Comparison of ENCODE assay signal across 8 cellular contexts in the genomic region with DNA sequence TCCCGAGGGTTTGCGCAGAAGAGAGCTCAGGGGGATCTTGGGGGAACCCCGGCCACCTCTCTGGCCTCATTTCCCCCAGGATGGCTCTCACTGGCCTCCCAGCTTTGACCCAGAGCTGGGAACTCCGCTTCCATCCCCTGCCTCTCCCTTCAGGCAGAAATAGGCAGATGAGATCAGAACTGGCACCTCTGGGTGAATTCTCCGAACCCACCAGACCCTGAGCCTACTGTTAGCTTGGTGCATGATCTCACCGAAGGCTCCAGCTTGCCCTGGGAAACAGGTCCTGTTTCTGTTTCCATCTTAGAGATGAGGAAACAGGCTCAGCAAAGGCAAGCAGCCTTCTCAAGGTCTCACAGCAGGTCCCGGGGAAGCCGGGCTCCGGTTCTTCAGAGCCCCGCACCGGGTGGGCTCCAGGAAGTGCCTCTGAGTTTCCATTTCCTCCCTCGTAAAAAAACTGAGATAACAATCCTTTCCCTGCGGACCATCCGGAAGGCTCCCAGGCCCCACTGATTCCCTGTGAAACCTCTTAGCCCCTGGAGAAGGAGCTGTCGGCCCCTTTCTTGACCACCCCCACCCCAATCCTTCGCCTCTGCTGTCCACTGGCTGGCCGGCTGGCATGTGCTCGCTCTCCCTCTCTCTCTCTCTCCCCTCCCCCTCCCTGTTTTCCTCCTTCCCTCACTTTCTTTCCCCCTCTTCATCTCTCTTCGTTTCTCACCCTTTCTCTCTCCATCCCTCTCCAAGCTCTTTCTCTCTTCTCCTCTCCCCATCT. TPM values are rescaled to one million over a fixed set of nuclear protein-coding genes. Genes with fewer than 3 reads are reported as not detected.
A peak's percentile ranks its signal among the peaks of the same experiment; 100 is the strongest.
DNase-seq lines count a peak whose midpoint lies in the region; ATAC-seq, FAIRE-seq and TF ChIP-seq lines count a peak whose summit lies in the region.

No MANE protein-coding gene starts in this region.

- peak overlapping the region; percentile 92 for H3K27ac Mint-ChIP-seq in GM23338

- peak overlapping the region; percentile 96 for H3K4me3 Mint-ChIP-seq in GM23338

- H3K9me3 Mint-ChIP-seq in GM23338: peaks cover 3% of the 10 kb centered on the region; the same call in 2 of the 3 replicates

- no peaks in the 10 kb centered on the region for H3K36me3 ChIP-seq in GM23338 (ENCODE audit: insufficient read depth)

- peak overlapping the region; percentile 100 for H3K27ac ChIP-seq in GM23338 (ENCODE audit: low read depth)

- peaks cover 7% of the 10 kb centered on the region; the same call in 1 of the 2 replicates for H3K27me3 ChIP-seq in GM23338 (ENCODE audit: insufficient read depth)

- peak overlapping the region; percentile 99 for H3K4me3 ChIP-seq in GM23338

- FAIRE-seq in urothelium cell line (lab: Jason Lieb, UNC): no peak

- peak overlapping the region; percentile 100 for H3K4me2 ChIP-seq in GM23338

- H4K20me1 ChIP-seq in GM23338 (replicated peaks; ENCODE audit: insufficient read depth): peaks cover 31% of the 10 kb centered on the region

- DNase-seq in GM23338 (ENCODE audit: low spot score) (peak; percentile 87), glomerular endothelial cell (ENCODE audit: extremely low read depth, low read depth, low spot score) (peak; percentile 44), renal cortical epithelial cell (ENCODE audit: low read depth) (peak; percentile 64), urothelium cell line (ENCODE audit: low spot score) (no peak), NCI-H748 (lab: John Stamatoyannopoulos, UW; ENCODE audit: unreplicated experiment) (no peak), posterior vena cava (ENCODE audit: low spot score) (no peak), NCI-H524 (lab: John Stamatoyannopoulos, UW) (no peak)

- no peak overlapping the region for H2AFZ ChIP-seq in GM23338

- H3K9me2 ChIP-seq in GM23338 (ENCODE audit: insufficient read depth): no peaks in the 10 kb centered on the region

- ATAC-seq in GM23338: 0 out of 3 replicates have a peak, but pooled peaks have one; percentile 0
- ATAC-seq in SK-N-SH treated with all-trans-retinoic acid at 6 μM for 48 hours: peak; percentile 3

- H3F3A ChIP-seq in GM23338 (replicated peaks; ENCODE audit: low read depth): peaks cover 25% of the 10 kb centered on the region

- H3K4me1 ChIP-seq in GM23338 (ENCODE audit: insufficient read depth): peaks cover 25% of the 10 kb centered on the region

- peaks cover 41% of the 10 kb centered on the region for H3K27me3 Mint-ChIP-seq in GM23338 (ENCODE audit: insufficient read depth, low read depth, poor library complexity)

- intact Hi-C loops in posterior vena cava (cut with DNase I): loop anchor here in 1 of 2 donors (5.0 kb wide), 1 partner anchor 44 kb away; a partner anchor contains a TSS

- no peak for TF ChIP-seq CTCF in GM23338 (conservative IDR thresholded peaks at IDR 0.05; ENCODE audit: low read depth in 2 of 2)

- peaks cover 25% of the 10 kb centered on the region for H3K36me3 Mint-ChIP-seq in GM23338 (ENCODE audit: low read depth)

- peaks cover 30% of the 10 kb centered on the region for H3K4me1 Mint-ChIP-seq in GM23338

- peaks cover 70% of the 10 kb centered on the region for H3K79me2 ChIP-seq in GM23338 (replicated peaks; ENCODE audit: insufficient read depth)

TF ChIP-seq in SK-N-SH treated with all-trans-retinoic acid at 6 μM for 48 hours, 23 proteins besides CTCF, POLR2A, EP300 and RAD21:
- TF ChIP-seq GLIS3 (CRISPR knock-in tag; IDR thresholded peaks at IDR 0.05): no peak
- TF ChIP-seq BACH2 (CRISPR knock-in tag; IDR thresholded peaks at IDR 0.05; ENCODE audit: borderline replicate concordance): no peak
- TF ChIP-seq, protein P1, sequence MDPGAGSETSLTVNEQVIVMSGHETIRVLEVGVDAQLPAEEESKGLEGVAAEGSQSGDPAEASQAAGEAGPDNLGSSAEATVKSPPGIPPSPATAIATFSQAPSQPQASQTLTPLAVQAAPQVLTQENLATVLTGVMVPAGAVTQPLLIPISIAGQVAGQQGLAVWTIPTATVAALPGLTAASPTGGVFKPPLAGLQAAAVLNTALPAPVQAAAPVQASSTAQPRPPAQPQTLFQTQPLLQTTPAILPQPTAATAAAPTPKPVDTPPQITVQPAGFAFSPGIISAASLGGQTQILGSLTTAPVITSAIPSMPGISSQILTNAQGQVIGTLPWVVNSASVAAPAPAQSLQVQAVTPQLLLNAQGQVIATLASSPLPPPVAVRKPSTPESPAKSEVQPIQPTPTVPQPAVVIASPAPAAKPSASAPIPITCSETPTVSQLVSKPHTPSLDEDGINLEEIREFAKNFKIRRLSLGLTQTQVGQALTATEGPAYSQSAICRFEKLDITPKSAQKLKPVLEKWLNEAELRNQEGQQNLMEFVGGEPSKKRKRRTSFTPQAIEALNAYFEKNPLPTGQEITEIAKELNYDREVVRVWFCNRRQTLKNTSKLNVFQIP (CRISPR knock-in tag; IDR thresholded peaks at IDR 0.05; ENCODE audit: borderline replicate concordance, low read depth): no peak
- TF ChIP-seq, protein P2, sequence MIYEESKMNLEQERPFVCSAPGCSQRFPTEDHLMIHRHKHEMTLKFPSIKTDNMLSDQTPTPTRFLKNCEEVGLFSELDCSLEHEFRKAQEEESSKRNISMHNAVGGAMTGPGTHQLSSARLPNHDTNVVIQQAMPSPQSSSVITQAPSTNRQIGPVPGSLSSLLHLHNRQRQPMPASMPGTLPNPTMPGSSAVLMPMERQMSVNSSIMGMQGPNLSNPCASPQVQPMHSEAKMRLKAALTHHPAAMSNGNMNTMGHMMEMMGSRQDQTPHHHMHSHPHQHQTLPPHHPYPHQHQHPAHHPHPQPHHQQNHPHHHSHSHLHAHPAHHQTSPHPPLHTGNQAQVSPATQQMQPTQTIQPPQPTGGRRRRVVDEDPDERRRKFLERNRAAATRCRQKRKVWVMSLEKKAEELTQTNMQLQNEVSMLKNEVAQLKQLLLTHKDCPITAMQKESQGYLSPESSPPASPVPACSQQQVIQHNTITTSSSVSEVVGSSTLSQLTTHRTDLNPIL (CRISPR knock-in tag; IDR thresholded peaks at IDR 0.05; ENCODE audit: low read depth): no peak
- TF ChIP-seq SNAI2 (CRISPR knock-in tag; IDR thresholded peaks at IDR 0.05): no peak
- TF ChIP-seq RARB (CRISPR knock-in tag; IDR thresholded peaks at IDR 0.05): no peak
- TF ChIP-seq OSR1 (CRISPR knock-in tag; IDR thresholded peaks at IDR 0.05): no peak
- TF ChIP-seq ZNF70 (CRISPR knock-in tag; IDR thresholded peaks at IDR 0.05): no peak
- no peak for TF ChIP-seq PPARA (CRISPR knock-in tag; IDR thresholded peaks at IDR 0.05; ENCODE audit: borderline replicate concordance)
- TF ChIP-seq ZFP30 (CRISPR knock-in tag; IDR thresholded peaks at IDR 0.05): no peak
- TF ChIP-seq TOX (CRISPR knock-in tag; IDR thresholded peaks at IDR 0.05; ENCODE audit: borderline replicate concordance): no peak
- no peak for TF ChIP-seq TCF4 (CRISPR knock-in tag; IDR thresholded peaks at IDR 0.05; ENCODE audit: borderline replicate concordance)
- TF ChIP-seq, protein P3, sequence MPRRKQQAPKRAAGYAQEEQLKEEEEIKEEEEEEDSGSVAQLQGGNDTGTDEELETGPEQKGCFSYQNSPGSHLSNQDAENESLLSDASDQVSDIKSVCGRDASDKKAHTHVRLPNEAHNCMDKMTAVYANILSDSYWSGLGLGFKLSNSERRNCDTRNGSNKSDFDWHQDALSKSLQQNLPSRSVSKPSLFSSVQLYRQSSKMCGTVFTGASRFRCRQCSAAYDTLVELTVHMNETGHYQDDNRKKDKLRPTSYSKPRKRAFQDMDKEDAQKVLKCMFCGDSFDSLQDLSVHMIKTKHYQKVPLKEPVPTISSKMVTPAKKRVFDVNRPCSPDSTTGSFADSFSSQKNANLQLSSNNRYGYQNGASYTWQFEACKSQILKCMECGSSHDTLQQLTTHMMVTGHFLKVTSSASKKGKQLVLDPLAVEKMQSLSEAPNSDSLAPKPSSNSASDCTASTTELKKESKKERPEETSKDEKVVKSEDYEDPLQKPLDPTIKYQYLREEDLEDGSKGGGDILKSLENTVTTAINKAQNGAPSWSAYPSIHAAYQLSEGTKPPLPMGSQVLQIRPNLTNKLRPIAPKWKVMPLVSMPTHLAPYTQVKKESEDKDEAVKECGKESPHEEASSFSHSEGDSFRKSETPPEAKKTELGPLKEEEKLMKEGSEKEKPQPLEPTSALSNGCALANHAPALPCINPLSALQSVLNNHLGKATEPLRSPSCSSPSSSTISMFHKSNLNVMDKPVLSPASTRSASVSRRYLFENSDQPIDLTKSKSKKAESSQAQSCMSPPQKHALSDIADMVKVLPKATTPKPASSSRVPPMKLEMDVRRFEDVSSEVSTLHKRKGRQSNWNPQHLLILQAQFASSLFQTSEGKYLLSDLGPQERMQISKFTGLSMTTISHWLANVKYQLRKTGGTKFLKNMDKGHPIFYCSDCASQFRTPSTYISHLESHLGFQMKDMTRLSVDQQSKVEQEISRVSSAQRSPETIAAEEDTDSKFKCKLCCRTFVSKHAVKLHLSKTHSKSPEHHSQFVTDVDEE (CRISPR knock-in tag; IDR thresholded peaks at IDR 0.05): no peak
- TF ChIP-seq CSDC2 (CRISPR knock-in tag; IDR thresholded peaks at IDR 0.05): no peak
- TF ChIP-seq ARNTL (CRISPR knock-in tag; IDR thresholded peaks at IDR 0.05; ENCODE audit: borderline replicate concordance, low read depth): no peak

RNA-seq across cellular contexts. Expression of a gene that starts 2.1 kb away (rescaled TPM):
- total RNA-seq in GM23338 (2014; rRNA removed; shearing (Covaris generic)): 230 and 235 TPM in 2 replicates
- 109 and 113 TPM in 2 replicates for polyA plus RNA-seq in GM23338 (2016; fragmentation: Nextera tagmentation; extraction: Ambion mirVana)
- total RNA-seq in glomerular endothelial cell (292 and 342 TPM in 2 replicates), renal cortical epithelial cell (119 and 183 TPM in 2 replicates), posterior vena cava (10 to 100 TPM; 48.9 to 59.8 TPM)

RNA-seq across cellular contexts. Expression of a gene that starts 39.3 kb away (rescaled TPM):
- 80.5 and 100 TPM in 2 replicates for total RNA-seq in GM23338 (2014; rRNA removed; shearing (Covaris generic))
- polyA plus RNA-seq in GM23338 (2016; fragmentation: Nextera tagmentation; extraction: Ambion mirVana): 33.3 and 36.9 TPM in 2 replicates
- 57.0 and 78.9 TPM in 2 replicates for total RNA-seq in glomerular endothelial cell
- total RNA-seq in renal cortical epithelial cell: 7.5 and 186 TPM in 2 replicates
- total RNA-seq in posterior vena cava: 10 to 100 TPM; 49.6 to 53.8 TPM

RNA-seq across cellular contexts. Expression of a gene that starts 42.8 kb away (rescaled TPM):
- total RNA-seq in GM23338 (2014; rRNA removed; shearing (Covaris generic)): 233 and 273 TPM in 2 replicates
- 135 and 142 TPM in 2 replicates for polyA plus RNA-seq in GM23338 (2016; fragmentation: Nextera tagmentation; extraction: Ambion mirVana)
- total RNA-seq in glomerular endothelial cell: 74.7 and 75.5 TPM in 2 replicates
- total RNA-seq in renal cortical epithelial cell: 65.9 and 71.9 TPM in 2 replicates
- total RNA-seq in posterior vena cava: 10 to 100 TPM; 27.8 to 29.9 TPM

RNA-seq across cellular contexts. Expression of a gene that starts 57.4 kb away (rescaled TPM):
- total RNA-seq in GM23338 (2014; rRNA removed; shearing (Covaris generic)): 1,391 and 1,438 TPM in 2 replicates
- 1,133 and 1,232 TPM in 2 replicates for polyA plus RNA-seq in GM23338 (2016; fragmentation: Nextera tagmentation; extraction: Ambion mirVana)
- total RNA-seq in glomerular endothelial cell (4.0 and 10.0 TPM in 2 replicates), renal cortical epithelial cell (14.8 and 38.3 TPM in 2 replicates), posterior vena cava (10 to 100 TPM; 16.8 to 57.8 TPM)

Comparison
In these comparisons a context has a peak if more than half of its experiments do, and no peak if none do; other contexts are left out.
1. DNase-seq: peak in GM23338 (single experiment), glomerular endothelial cell (single experiment) and renal cortical epithelial cell (single experiment); none in urothelium cell line (single experiment), NCI-H748 (single experiment), posterior vena cava (single experiment) and NCI-H524 (0 of 2).